8 cellular contexts compared by ENCODE assay signal in the genomic region with DNA sequence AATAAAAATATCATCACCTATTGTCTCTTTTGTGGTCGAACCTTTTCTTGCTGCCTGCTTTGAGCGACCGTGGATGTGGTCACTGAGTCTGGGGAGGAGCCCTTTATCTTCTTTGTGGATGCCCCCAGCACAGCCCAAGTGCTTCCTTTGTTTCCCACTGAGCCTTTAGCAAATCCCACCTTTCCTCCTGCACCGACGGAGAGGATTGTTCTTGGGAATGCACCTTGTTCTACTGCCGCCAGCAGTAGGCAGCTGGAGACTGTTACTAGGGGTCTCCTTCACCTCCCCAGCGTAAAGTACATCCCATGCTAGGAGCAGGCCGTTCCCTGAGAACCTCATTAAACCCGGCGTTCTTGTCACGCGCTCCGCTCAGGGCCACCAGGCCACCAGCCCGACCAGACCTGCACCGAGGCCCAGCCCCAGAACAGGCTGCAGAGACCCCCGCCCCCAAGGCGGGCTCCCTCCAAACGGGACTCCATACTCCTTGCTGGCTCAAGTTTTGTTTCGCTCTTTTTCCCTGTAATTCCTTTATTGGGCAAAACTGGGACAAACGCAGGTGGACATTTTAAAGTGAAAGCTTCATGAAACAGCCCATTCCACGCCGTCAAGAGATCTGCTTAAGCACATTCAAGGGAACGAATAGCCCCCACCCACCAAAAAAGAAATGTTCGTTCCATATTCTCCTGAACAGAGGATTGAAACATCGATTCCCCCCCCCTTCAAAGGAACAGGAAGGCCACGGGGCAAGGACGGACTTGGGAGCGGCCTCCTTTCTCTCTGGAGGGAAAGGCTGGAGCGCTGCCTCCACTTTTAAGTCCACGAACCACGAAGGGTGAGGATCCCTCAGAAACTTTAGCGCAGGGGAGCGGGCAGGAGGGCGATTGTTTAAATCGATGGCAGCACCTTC. TPM values are rescaled to one million over a fixed set of nuclear protein-coding genes. Genes with fewer than 3 reads are reported as not detected.
DNase-seq lines count a peak whose midpoint lies in the region; ATAC-seq and TF ChIP-seq lines count a peak whose summit lies in the region.

No MANE protein-coding gene starts in this region.

- H3K9me3 ChIP-seq in stomach smooth muscle (ENCODE audit: control insufficient read depth in 2 of 2, low read length in 2 of 2), result no peaks in the 10 kb centered on the region

- H3K79me2 ChIP-seq in mesendoderm (ENCODE audit: control insufficient read depth, insufficient read depth, low read length), result peaks cover 36% of the 10 kb centered on the region

- H4K5ac ChIP-seq in mesendoderm (ENCODE audit: low read length), result peak overlapping the region; percentile 68

- H3K4me1 ChIP-seq in mesendoderm (ENCODE audit: control insufficient read depth, low read depth, low read length) (no peaks in the 10 kb centered on the region), stomach smooth muscle (ENCODE audit: control insufficient read depth, insufficient read depth, low read length) (peaks cover 39% of the 10 kb centered on the region)

- H2BK15ac ChIP-seq in mesendoderm (replicated peaks; ENCODE audit: low read depth), result no peak overlapping the region

- H3K23ac ChIP-seq in mesendoderm (ENCODE audit: low read length), result peak overlapping the region; percentile 92

- H3K36me3 ChIP-seq in mesendoderm (ENCODE audit: control insufficient read depth, insufficient read depth, low read length), result peaks cover 10% of the 10 kb centered on the region
- peaks cover 17 to 19% of the 10 kb centered on the region in 2 donors for H3K36me3 ChIP-seq in stomach smooth muscle (ENCODE audit: control insufficient read depth in 2 of 2, insufficient read depth in 2 of 2, low read length in 2 of 2)

- H3K27ac ChIP-seq in mesendoderm (ENCODE audit: low read depth, low read length), result peak overlapping the region; percentile 99
- H3K27ac ChIP-seq in stomach smooth muscle (ENCODE audit: low read length), result peak overlapping the region; percentile 100

- POLR2A ChIA-PET in activated CD4-positive, alpha-beta memory T cell treated with anti-CD3 and anti-CD28 coated beads for 36 hours (lab: Charles Lee), result interaction anchor here (0.5 to 4.8 kb wide), 20 partner anchors 12 to 631 kb away, joined by 3 to 80 read pairs (median 6); a partner anchor contains a TSS

- peak overlapping the region; percentile 90 for H3K4me2 ChIP-seq in mesendoderm (ENCODE audit: low read length)

- H3K9ac ChIP-seq in mesendoderm (ENCODE audit: low read length) (peak overlapping the region; percentile 98), stomach smooth muscle (ENCODE audit: low read length in 2 of 2) (peak overlapping the region; percentile 99 to 100)

- H3K4ac ChIP-seq in mesendoderm (ENCODE audit: low read depth, low read length), result peak overlapping the region; percentile 99

- H3K79me1 ChIP-seq in mesendoderm (ENCODE audit: low read length), result peaks cover 6% of the 10 kb centered on the region

- CTCF ChIA-PET in activated CD4-positive, alpha-beta memory T cell treated with anti-CD3 and anti-CD28 coated beads for 36 hours (lab: Charles Lee), result interaction anchor here (1.1 to 8.7 kb wide), 6 partner anchors 8 to 125 kb away, joined by 3 to 62 read pairs (median 8); a partner anchor contains a TSS

- H2BK5ac ChIP-seq in mesendoderm (ENCODE audit: low read length), result peak overlapping the region; percentile 89

- peak overlapping the region; percentile 96 for H3K18ac ChIP-seq in mesendoderm (ENCODE audit: low read length)

- H3K4me3 ChIP-seq in mesendoderm (ENCODE audit: low read length) (peak overlapping the region; percentile 68), stomach smooth muscle (ENCODE audit: low read length in 2 of 2) (peak overlapping the region; percentile 89 to 98)

- H3K27me3 Mint-ChIP-seq in activated CD4-positive, alpha-beta memory T cell treated with anti-CD3 and anti-CD28 coated beads for 36 hours, result no peaks in the 10 kb centered on the region
- peaks cover 14% of the 10 kb centered on the region for H3K27me3 Mint-ChIP-seq in endothelial cell (ENCODE audit: unreplicated experiment)

- peaks cover 45% of the 10 kb centered on the region for H3K36me3 Mint-ChIP-seq in activated CD4-positive, alpha-beta memory T cell treated with anti-CD3 and anti-CD28 coated beads for 36 hours
- peaks cover 28% of the 10 kb centered on the region for H3K36me3 Mint-ChIP-seq in endothelial cell (ENCODE audit: low read depth, unreplicated experiment)

- ATAC-seq in HG03025 (IDR thresholded peaks at IDR 0.05; ENCODE audit: low FRiP score, unreplicated experiment), result no peak

- peak overlapping the region; percentile 52 for H2BK120ac ChIP-seq in mesendoderm (ENCODE audit: low read depth, low read length)

- peak overlapping the region; percentile 99 for H3K27ac Mint-ChIP-seq in activated CD4-positive, alpha-beta memory T cell treated with anti-CD3 and anti-CD28 coated beads for 36 hours
- peak overlapping the region; percentile 98 for H3K27ac Mint-ChIP-seq in endothelial cell (ENCODE audit: unreplicated experiment)

- H3K27me3 ChIP-seq in mesendoderm (ENCODE audit: insufficient read depth, low read length, poor library complexity) (no peaks in the 10 kb centered on the region), stomach smooth muscle (ENCODE audit: control insufficient read depth in 1 of 2, insufficient read depth in 2 of 2, low read length in 2 of 2) (no peaks in the 10 kb centered on the region)

- peak overlapping the region; percentile 98 for H3K56ac ChIP-seq in mesendoderm (ENCODE audit: low read length)

- TF ChIP-seq CTCF in endothelial cell (IDR thresholded peaks at IDR 0.05; ENCODE audit: unreplicated experiment), result no peak

- WGBS in mesendoderm (ENCODE audit: extremely low coverage, insufficient coverage, low lambda C conversion rate), result no CpG with 5 or more reads among the region's 35 CpGs

- intact Hi-C loops in activated CD4-positive, alpha-beta memory T cell treated with anti-CD3 and anti-CD28 coated beads for 36 hours (cut with micrococcal nuclease), result loop anchor here (2.0 kb wide), 2 partner anchors 23 to 211 kb away; a partner anchor contains a TSS

- no peaks in the 10 kb centered on the region for H3K9me3 Mint-ChIP-seq in activated CD4-positive, alpha-beta memory T cell treated with anti-CD3 and anti-CD28 coated beads for 36 hours
- no peaks in the 10 kb centered on the region for H3K9me3 Mint-ChIP-seq in endothelial cell (ENCODE audit: unreplicated experiment)

- peak overlapping the region; percentile 87 for H2AK5ac ChIP-seq in mesendoderm (ENCODE audit: low read length)

- H3K4me1 Mint-ChIP-seq in activated CD4-positive, alpha-beta memory T cell treated with anti-CD3 and anti-CD28 coated beads for 36 hours (ENCODE audit: low read depth), result peaks cover 39% of the 10 kb centered on the region
- peaks cover 46% of the 10 kb centered on the region for H3K4me1 Mint-ChIP-seq in endothelial cell (ENCODE audit: unreplicated experiment)

- H4K8ac ChIP-seq in mesendoderm (ENCODE audit: low read depth, low read length), result peak overlapping the region; percentile 57

- peak overlapping the region; percentile 92 for H3K4me3 Mint-ChIP-seq in activated CD4-positive, alpha-beta memory T cell treated with anti-CD3 and anti-CD28 coated beads for 36 hours
- H3K4me3 Mint-ChIP-seq in endothelial cell (ENCODE audit: unreplicated experiment), result peak overlapping the region; percentile 94

- DNase-seq in activated naive CD4-positive, alpha-beta T cell treated with Interleukin-2 at 50 U/mL for 16 hours, result peak; percentile 47
- no peak for DNase-seq in activated naive CD4-positive, alpha-beta T cell (lab: John Stamatoyannopoulos, UW)
- DNase-seq in NCI-H2171 (lab: John Stamatoyannopoulos, UW), result peak; percentile 40
- DNase-seq in activated CD4-positive, alpha-beta memory T cell treated with anti-CD3 and anti-CD28 coated beads for 36 hours, result peak; percentile 45
- DNase-seq in endothelial cell (ENCODE audit: low spot score), result peak; percentile 45
- DNase-seq in mesendoderm, result peak; percentile 92

RNA-seq across cellular contexts. Expression of a gene that starts 1.1 kb away (rescaled TPM):
- 100 to 1,000 TPM; 196 to 208 TPM for total RNA-seq in activated CD4-positive, alpha-beta memory T cell treated with anti-CD3 and anti-CD28 coated beads for 36 hours
- 151 TPM for total RNA-seq in endothelial cell (ENCODE audit: unreplicated experiment)
- 303 TPM for polyA plus RNA-seq in mesendoderm (2013, experiment 1 of 2)
- 306 TPM for polyA plus RNA-seq in mesendoderm (2013, experiment 2 of 2)

RNA-seq across cellular contexts. Expression of a gene that starts 23.4 kb away (rescaled TPM):
- 10 to 100 TPM; 24.2 to 25.2 TPM for total RNA-seq in activated CD4-positive, alpha-beta memory T cell treated with anti-CD3 and anti-CD28 coated beads for 36 hours
- 145 TPM for total RNA-seq in endothelial cell (ENCODE audit: unreplicated experiment)
- polyA plus RNA-seq in mesendoderm (2013, experiment 1 of 2), result 34.1 TPM
- polyA plus RNA-seq in mesendoderm (2013, experiment 2 of 2), result 32.9 TPM

RNA-seq across cellular contexts. Expression of a gene that starts 39.5 kb away (rescaled TPM):
- total RNA-seq in activated CD4-positive, alpha-beta memory T cell treated with anti-CD3 and anti-CD28 coated beads for 36 hours, result 100 to 1,000 TPM; 112 to 114 TPM
- total RNA-seq in endothelial cell (ENCODE audit: unreplicated experiment), result 225 TPM
- 229 TPM for polyA plus RNA-seq in mesendoderm (2013, experiment 1 of 2)
- polyA plus RNA-seq in mesendoderm (2013, experiment 2 of 2), result 225 TPM

RNA-seq across cellular contexts. Expression of a gene that starts 46.4 kb away (rescaled TPM):
- total RNA-seq in activated CD4-positive, alpha-beta memory T cell treated with anti-CD3 and anti-CD28 coated beads for 36 hours, result 10 to 100 TPM; 49.7 to 51.9 TPM
- 296 TPM for total RNA-seq in endothelial cell (ENCODE audit: unreplicated experiment)
- 15.9 TPM for polyA plus RNA-seq in mesendoderm (2013, experiment 1 of 2)
- polyA plus RNA-seq in mesendoderm (2013, experiment 2 of 2), result 14.8 TPM

RNA-seq across cellular contexts. Expression of a gene that starts 57.7 kb away (rescaled TPM):
- total RNA-seq in activated CD4-positive, alpha-beta memory T cell treated with anti-CD3 and anti-CD28 coated beads for 36 hours, result 100 to 1,000 TPM; 120 to 124 TPM
- total RNA-seq in endothelial cell (ENCODE audit: unreplicated experiment), result 155 TPM
- 212 TPM for polyA plus RNA-seq in mesendoderm (2013, experiment 1 of 2)
- 210 TPM for polyA plus RNA-seq in mesendoderm (2013, experiment 2 of 2)

Comparison
In these comparisons a context has a peak if more than half of its experiments do, and no peak if none do; other contexts are left out.
1. DNase-seq: peak in activated naive CD4-positive, alpha-beta T cell treated with Interleukin-2 at 50 U/mL for 16 hours (single experiment), NCI-H2171 (single experiment), activated CD4-positive, alpha-beta memory T cell treated with anti-CD3 and anti-CD28 coated beads for 36 hours (single experiment), endothelial cell (single experiment) and mesendoderm (single experiment); none in activated naive CD4-positive, alpha-beta T cell (0 of 4).